In the genomic region with DNA sequence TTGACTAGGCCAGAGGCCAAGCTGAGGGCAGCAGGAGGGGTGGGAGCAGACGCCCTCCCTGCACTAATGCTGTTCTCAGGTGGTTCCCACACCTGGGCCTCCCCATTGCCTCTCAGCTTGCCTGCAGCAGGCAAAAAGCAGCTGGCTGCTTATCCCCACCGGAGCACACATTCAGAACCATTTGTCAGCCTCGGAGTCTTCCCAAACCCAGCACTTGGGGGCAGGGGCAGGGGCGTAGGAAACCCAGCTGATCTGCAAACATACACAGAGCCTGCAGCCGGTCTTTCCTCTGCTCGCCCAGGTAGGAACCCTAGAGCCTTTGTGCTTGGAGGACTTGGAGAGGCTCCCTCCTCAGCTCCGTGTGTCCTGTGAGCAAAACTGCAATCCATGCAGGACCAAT, we compare ENCODE assay signal across 22 cellular contexts.
DNase-seq lines count a peak whose midpoint lies in the region; ATAC-seq and TF ChIP-seq lines count a peak whose summit lies in the region.
"Had no signal": no experiment of that assay in that cellular context is flagged by ENCODE, and none has a peak within 500 bp of the region (broad histone marks: within the 10 kb centered on the region; RNA-seq: fewer than 3 reads in every experiment).

No MANE protein-coding gene starts in this region.

- 90% methylated on average over 7 of the region's 7 CpGs for WGBS in right cardiac atrium

- ATAC-seq in right cardiac atrium (no peak), HG03280 (IDR thresholded peaks at IDR 0.05; ENCODE audit: unreplicated experiment) (no peak)
- ATAC-seq: HCT116, HepG2, SK-N-SH treated with all-trans-retinoic acid at 6 μM for 48 hours had no signal

- H3K27ac Mint-ChIP-seq in osteocyte (ENCODE audit: unreplicated experiment) = no peak overlapping the region

- intact Hi-C loops in right cardiac atrium (cut with DNase I) = no loop called here

- H3K4me3 ChIP-seq in right atrium auricular region (no peak overlapping the region), right cardiac atrium (ENCODE audit: low read length) (no peak overlapping the region)
- H3K4me3 ChIP-seq: PC-9, SJCRH30 had no signal

- no peaks in the 10 kb centered on the region for H3K9me3 ChIP-seq in right atrium auricular region
- no peaks in the 10 kb centered on the region for H3K9me3 ChIP-seq in right cardiac atrium (ENCODE audit: control insufficient read depth, low read length)
- H3K9me3 ChIP-seq: SJCRH30 had no signal

- H3K27ac ChIP-seq in right atrium auricular region (no peak overlapping the region), right cardiac atrium (ENCODE audit: low read length) (no peak overlapping the region)
- H3K27ac ChIP-seq: PC-9, SJCRH30 had no signal

- no peaks in the 10 kb centered on the region for H3K36me3 Mint-ChIP-seq in osteocyte (ENCODE audit: unreplicated experiment)

- no peaks in the 10 kb centered on the region for H3K36me3 ChIP-seq in right atrium auricular region
- H3K36me3 ChIP-seq: SJCRH30 had no signal

- H3K4me1 Mint-ChIP-seq in osteocyte (ENCODE audit: unreplicated experiment) = no peaks in the 10 kb centered on the region

- peak; percentile 40 for DNase-seq in right atrium auricular region (ENCODE audit: low spot score)
- DNase-seq in right cardiac atrium = no peak
- DNase-seq in NCI-H2171 (lab: John Stamatoyannopoulos, UW) = peak; percentile 47
- DNase-seq in ecto neural progenitor cell (ENCODE audit: low spot score) = peak; percentile 29
- DNase-seq in osteocyte (ENCODE audit: extremely low spot score, unreplicated experiment) = peak; percentile 60
- DNase-seq in occipital lobe (lab: John Stamatoyannopoulos, UW) = no peak
- DNase-seq in stimulated activated CD4-positive, alpha-beta T cell treated with anti-CD3 and anti-CD28 coated beads, Interleukin-1b, Interleukin-23, amount 100 ng/mL, for 48 hours = no peak
- DNase-seq: DMS153, Karpas-422, NCI-H1092, NCI-H1417 treated with DMSO at 0.1 percent for 48 hours, NCI-H1694 treated with DMSO at 0.1 percent for 48 hours, NCI-H2081, NCI-H345, NCI-H510A treated with DMSO at 0.1 percent for 48 hours, NCI-H748 treated with DMSO at 0.1 percent for 48 hours, PC-9, SJCRH30 had no signal

- no peaks in the 10 kb centered on the region for H3K4me1 ChIP-seq in right atrium auricular region
- no peaks in the 10 kb centered on the region for H3K4me1 ChIP-seq in right cardiac atrium (ENCODE audit: control insufficient read depth, insufficient read depth, low read length)

- H3K9me3 Mint-ChIP-seq in osteocyte (ENCODE audit: unreplicated experiment) = no peaks in the 10 kb centered on the region

- H3K4me3 Mint-ChIP-seq in osteocyte (ENCODE audit: unreplicated experiment) = no peak overlapping the region

- TF ChIP-seq CTCF in right atrium auricular region (IDR thresholded peaks at IDR 0.05) (no peak), osteocyte (IDR thresholded peaks at IDR 0.05) (no peak)

- H3K27me3 ChIP-seq in right atrium auricular region (no peaks in the 10 kb centered on the region), right cardiac atrium (ENCODE audit: control insufficient read depth, insufficient read depth) (no peaks in the 10 kb centered on the region)
- H3K27me3 ChIP-seq: SJCRH30 had no signal

- H3K27me3 Mint-ChIP-seq in osteocyte (ENCODE audit: unreplicated experiment) = peaks cover 41% of the 10 kb centered on the region

Comparison
In these comparisons a context has a peak if more than half of its experiments do, and no peak if none do; other contexts are left out.
1. DNase-seq: peak in right atrium auricular region (single experiment), NCI-H2171 (single experiment), ecto neural progenitor cell (single experiment) and osteocyte (single experiment); none in right cardiac atrium (0 of 3), occipital lobe (single experiment) and stimulated activated CD4-positive, alpha-beta T cell treated with anti-CD3 and anti-CD28 coated beads, Interleukin-1b, Interleukin-23, amount 100 ng/mL, for 48 hours (single experiment).